Comparison of ENCODE assay signal across 27 cellular contexts in the genomic region with DNA sequence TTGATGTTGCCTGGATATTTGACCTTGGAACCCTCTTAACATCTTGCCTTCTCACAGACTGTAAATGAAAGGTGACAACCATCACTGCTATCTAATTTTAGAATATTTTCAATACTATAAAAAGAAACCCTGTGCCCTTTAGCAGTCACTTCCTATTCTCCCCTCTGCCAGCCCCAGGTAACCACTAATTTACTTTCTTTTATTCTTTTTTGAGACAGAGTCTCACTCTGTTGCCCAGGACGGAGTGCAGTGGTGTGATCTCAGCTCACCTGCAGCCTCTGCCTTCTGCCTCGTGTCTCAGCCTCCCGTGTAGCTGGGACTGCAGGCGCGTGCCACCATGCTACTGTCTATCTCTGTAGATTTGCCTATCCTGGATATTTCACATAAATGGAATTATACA. TPM values are rescaled to one million over a fixed set of nuclear protein-coding genes. Genes with fewer than 3 reads are reported as not detected.
"Had no signal": no experiment of that assay in that cellular context is flagged by ENCODE, and none has a peak within 500 bp of the region (broad histone marks: within the 10 kb centered on the region; RNA-seq: fewer than 3 reads in every experiment).

No MANE protein-coding gene starts in this region.

- H3K9me3 Mint-ChIP-seq: natural killer cell treated with Interleukin-12 subunit alpha and Interleukin-12 subunit beta and Interleukin-15 and Interleukin-18, amount 100 ng/mL, for 72 hours; nephron progenitor cell; neural crest cell; stimulated activated effector memory CD8-positive, alpha-beta T cell treated with anti-CD3 and anti-CD28 coated beads, Interleukin-12 subunit alpha, Interleukin-12 subunit beta, amount 100 ng/mL, for 72 hours; stimulated activated naive CD8-positive, alpha-beta T cell treated with anti-CD3 and anti-CD28 coated beads, Interleukin-15, Interleukin-2, amounts not matched to agents 100 ng/mL and 50 ng/mL, for 24 hours; type B pancreatic cell had no signal

- H3K9me3 ChIP-seq: neutrophil, pancreas, prostate gland, right lobe of liver, sigmoid colon, stomach, tibial artery, transverse colon, upper lobe of right lung, uterus had no signal

- H3K36me3 Mint-ChIP-seq: naive thymus-derived CD8-positive, alpha-beta T cell; natural killer cell treated with Interleukin-12 subunit alpha and Interleukin-12 subunit beta and Interleukin-15 and Interleukin-18, amount 100 ng/mL, for 72 hours; stimulated activated effector memory CD8-positive, alpha-beta T cell treated with anti-CD3 and anti-CD28 coated beads, Interleukin-12 subunit alpha, Interleukin-12 subunit beta, amount 100 ng/mL, for 72 hours; type B pancreatic cell had no signal

- DNase-seq: naive B cell; naive thymus-derived CD8-positive, alpha-beta T cell; nephron progenitor cell; nucleus accumbens; pancreas; right cardiac atrium; right lobe of liver; sigmoid colon; small intestine; stimulated activated CD4-positive, alpha-beta T cell treated with anti-CD3 and anti-CD28 coated beads, Interleukin-15, amount 100 ng/mL, for 24 hours; stimulated activated CD4-positive, alpha-beta T cell treated with anti-CD3 and anti-CD28 coated beads, Interleukin-2, amount 100 ng/mL, for 24 hours; stimulated activated CD4-positive, alpha-beta T cell treated with anti-CD3 and anti-CD28 coated beads, Interleukin-2, amount 100 ng/mL, for 48 hours; stimulated activated CD4-positive, alpha-beta T cell treated with anti-CD3 and anti-CD28 coated beads, Interleukin-4, amount 100 ng/mL, for 24 hours; stimulated activated naive CD4-positive, alpha-beta T cell treated with Interleukin-2 at 50 U/mL for 16 hours; stomach; tibial artery; transverse colon; upper lobe of right lung; uterus had no signal

- H3K4me1 ChIP-seq: pancreas, prostate gland, right lobe of liver, sigmoid colon, stomach, tibial artery, transverse colon, upper lobe of right lung, uterus had no signal

- H3K27ac Mint-ChIP-seq: naive B cell; natural killer cell treated with Interleukin-12 subunit alpha and Interleukin-12 subunit beta and Interleukin-15 and Interleukin-18, amount 100 ng/mL, for 72 hours; nephron progenitor cell; stimulated activated effector memory CD8-positive, alpha-beta T cell treated with anti-CD3 and anti-CD28 coated beads, Interleukin-12 subunit alpha, Interleukin-12 subunit beta, amount 100 ng/mL, for 72 hours; stimulated activated naive CD8-positive, alpha-beta T cell treated with anti-CD3 and anti-CD28 coated beads, Interleukin-15, Interleukin-2, amounts not matched to agents 100 ng/mL and 50 ng/mL, for 24 hours; type B pancreatic cell had no signal

- H3K4me3 Mint-ChIP-seq: naive B cell; naive thymus-derived CD8-positive, alpha-beta T cell; natural killer cell treated with Interleukin-12 subunit alpha and Interleukin-12 subunit beta and Interleukin-15 and Interleukin-18, amount 100 ng/mL, for 72 hours; nephron progenitor cell; neural crest cell; stimulated activated effector memory CD8-positive, alpha-beta T cell treated with anti-CD3 and anti-CD28 coated beads, Interleukin-12 subunit alpha, Interleukin-12 subunit beta, amount 100 ng/mL, for 72 hours; stimulated activated naive CD8-positive, alpha-beta T cell treated with anti-CD3 and anti-CD28 coated beads, Interleukin-15, Interleukin-2, amounts not matched to agents 100 ng/mL and 50 ng/mL, for 24 hours; type B pancreatic cell had no signal

- ATAC-seq: naive thymus-derived CD8-positive, alpha-beta T cell; natural killer cell treated with Interleukin-12 subunit alpha and Interleukin-12 subunit beta and Interleukin-15 and Interleukin-18, amount 100 ng/mL, for 72 hours; right cardiac atrium; right lobe of liver; stimulated activated effector memory CD8-positive, alpha-beta T cell treated with anti-CD3 and anti-CD28 coated beads, Interleukin-12 subunit alpha, Interleukin-12 subunit beta, amount 100 ng/mL, for 72 hours; upper lobe of right lung had no signal

- H3K4me3 ChIP-seq: pancreas, prostate gland, right lobe of liver, sigmoid colon, stomach, tibial artery, transverse colon, upper lobe of right lung, uterus had no signal

- H3K4me1 Mint-ChIP-seq: naive thymus-derived CD8-positive, alpha-beta T cell; neural crest cell; stimulated activated effector memory CD8-positive, alpha-beta T cell treated with anti-CD3 and anti-CD28 coated beads, Interleukin-12 subunit alpha, Interleukin-12 subunit beta, amount 100 ng/mL, for 72 hours had no signal

- H3K27me3 ChIP-seq: pancreas, right lobe of liver, sigmoid colon, uterus had no signal

- H3K36me3 ChIP-seq: neutrophil, pancreas, prostate gland, right lobe of liver, sigmoid colon, stomach, tibial artery, transverse colon, upper lobe of right lung, uterus had no signal

- H3K27ac ChIP-seq: neutrophil, prostate gland, right lobe of liver, sigmoid colon, stomach, tibial artery, transverse colon, upper lobe of right lung, uterus had no signal

RNA-seq across cellular contexts. Expression of gene FRMPD1, which starts 43.6 kb away (rescaled TPM):
- total RNA-seq: naive thymus-derived CD8-positive, alpha-beta T cell; natural killer cell treated with Interleukin-12 subunit alpha and Interleukin-12 subunit beta and Interleukin-15 and Interleukin-18, amount 100 ng/mL, for 72 hours; osteocyte; upper lobe of right lung had no signal
- polyA plus RNA-seq: naive thymus-derived CD8-positive, alpha-beta T cell had no signal
